Comparison of ENCODE assay signal across 9 cellular contexts in the genomic region with DNA sequence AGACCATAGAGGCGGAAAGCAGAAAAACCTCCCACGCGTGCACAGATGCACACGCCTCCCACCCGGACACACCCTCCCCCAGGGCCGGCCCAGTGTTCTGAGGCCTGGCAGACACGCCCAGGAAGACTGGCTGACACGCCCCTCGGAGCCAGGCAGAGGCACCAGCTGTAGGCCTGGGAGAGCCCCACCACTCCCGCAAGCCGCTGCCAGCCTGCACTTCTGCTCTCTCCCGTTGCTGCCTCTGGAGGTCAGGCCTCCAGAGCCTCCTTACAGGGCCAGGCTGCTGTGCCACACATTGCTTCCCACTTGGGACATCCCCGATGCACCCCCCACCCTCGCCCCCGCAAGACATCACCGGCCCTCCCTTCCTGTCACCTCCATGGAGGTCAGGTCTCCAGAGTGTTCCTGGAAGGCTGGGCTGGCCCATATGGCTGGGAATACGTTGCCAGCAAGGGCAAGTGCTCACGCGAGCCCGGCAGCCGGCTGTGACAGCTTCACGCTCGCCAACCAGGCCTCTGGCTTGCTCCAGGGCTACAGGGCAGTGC. TPM values are rescaled to one million over a fixed set of nuclear protein-coding genes. Genes with fewer than 3 reads are reported as not detected.
DNase-seq lines count a peak whose midpoint lies in the region; ATAC-seq and TF ChIP-seq lines count a peak whose summit lies in the region.
"Had no signal": no experiment of that assay in that cellular context is flagged by ENCODE, and none has a peak within 500 bp of the region (broad histone marks: within the 10 kb centered on the region; RNA-seq: fewer than 3 reads in every experiment).

No MANE protein-coding gene starts in this region.

- H3K4me3 ChIP-seq in fibroblast of mammary gland (ENCODE audit: control insufficient read depth, low read depth, low read length) = no peak overlapping the region
- no peak overlapping the region for H3K4me3 ChIP-seq in gastrocnemius medialis
- H3K4me3 ChIP-seq: HAP-1 had no signal

- peaks cover 10% of the 10 kb centered on the region for H3K4me1 Mint-ChIP-seq in activated CD8-positive, alpha-beta T cell treated with anti-CD3 and anti-CD28 coated beads for 36 hours (ENCODE audit: low read depth)

- H3K27ac Mint-ChIP-seq in activated CD8-positive, alpha-beta T cell treated with anti-CD3 and anti-CD28 coated beads for 36 hours = no peak overlapping the region

- CTCF ChIA-PET in activated CD8-positive, alpha-beta T cell treated with anti-CD3 and anti-CD28 coated beads for 36 hours (lab: Charles Lee) = interaction anchor here (0.7 kb wide), 1 partner anchor 17 kb away, joined by 3 read pairs; no protein-coding TSS in a partner anchor

- in situ Hi-C loops in gastrocnemius medialis (cut with MboI; ENCODE audit: low sequenced_read_pairs in 4 of 4) = no loop called here

- POLR2A ChIA-PET in activated CD8-positive, alpha-beta T cell treated with anti-CD3 and anti-CD28 coated beads for 36 hours (lab: Charles Lee) = no interaction called here

- peak overlapping the region; percentile 70 to 97 (median 78) for H3K27ac ChIP-seq in gastrocnemius medialis

- H3K27me3 Mint-ChIP-seq in activated CD8-positive, alpha-beta T cell treated with anti-CD3 and anti-CD28 coated beads for 36 hours = no peaks in the 10 kb centered on the region

- ATAC-seq in activated CD8-positive, alpha-beta T cell treated with anti-CD3 and anti-CD28 coated beads for 36 hours = peak; percentile 99
- ATAC-seq in gastrocnemius medialis (peak; percentile 23 to 57), HG03442 (IDR thresholded peaks at IDR 0.05; ENCODE audit: unreplicated experiment) (no peak)

- H3K9me3 Mint-ChIP-seq in activated CD8-positive, alpha-beta T cell treated with anti-CD3 and anti-CD28 coated beads for 36 hours = no peaks in the 10 kb centered on the region

- H3K4me3 Mint-ChIP-seq in activated CD8-positive, alpha-beta T cell treated with anti-CD3 and anti-CD28 coated beads for 36 hours = no peak overlapping the region

- H3K36me3 ChIP-seq in gastrocnemius medialis = no peaks in the 10 kb centered on the region
- H3K36me3 ChIP-seq: HAP-1 had no signal

- H3K27me3 ChIP-seq in gastrocnemius medialis = no peaks in the 10 kb centered on the region

- intact Hi-C loops in activated CD8-positive, alpha-beta T cell treated with anti-CD3 and anti-CD28 coated beads for 36 hours (cut with micrococcal nuclease) = no loop called here
- intact Hi-C loops in gastrocnemius medialis (cut with DNase I; ENCODE audit: low total_unique reads) = no loop called here

- H3K4me1 ChIP-seq in gastrocnemius medialis = peaks cover 56 to 76% of the 10 kb centered on the region in 2 donors
- H3K4me1 ChIP-seq: HAP-1 had no signal

- TF ChIP-seq CTCF in activated CD8-positive, alpha-beta T cell treated with anti-CD3 and anti-CD28 coated beads for 36 hours (IDR thresholded peaks at IDR 0.05) = no peak
- TF ChIP-seq CTCF in fibroblast of mammary gland (conservative IDR thresholded peaks at IDR 0.05; ENCODE audit: control insufficient read depth, insufficient read depth, low read depth, low read length) (no peak), gastrocnemius medialis (IDR thresholded peaks at IDR 0.05 in 4 of 5, conservative IDR thresholded peaks at IDR 0.05 in 1 of 5) (no peak)

- DNase-seq in DMS153 (lab: John Stamatoyannopoulos, UW) = peak; percentile 77
- DNase-seq in NCI-H510A treated with DMSO at 0.1 percent for 48 hours (lab: John Stamatoyannopoulos, UW) = peak; percentile 96
- peak; percentile 79 for DNase-seq in activated CD8-positive, alpha-beta T cell treated with anti-CD3 and anti-CD28 coated beads for 36 hours
- DNase-seq in fibroblast of mammary gland (ENCODE audit: low read depth) = peak; percentile 8
- DNase-seq in gastrocnemius medialis = peak; percentile 39 to 60
- DNase-seq in NCI-H2107 (lab: John Stamatoyannopoulos, UW) = no peak
- DNase-seq in inferior parietal cortex (ENCODE audit: extremely low spot score) = no peak

- H3K36me3 Mint-ChIP-seq in activated CD8-positive, alpha-beta T cell treated with anti-CD3 and anti-CD28 coated beads for 36 hours (ENCODE audit: low read depth) = no peaks in the 10 kb centered on the region

- H3K9me3 ChIP-seq in gastrocnemius medialis = no peaks in the 10 kb centered on the region
- H3K9me3 ChIP-seq: HAP-1 had no signal

- no peak for TF ChIP-seq POLR2A in gastrocnemius medialis (IDR thresholded peaks at IDR 0.05)

RNA-seq across cellular contexts. Expression of a gene that starts 40.4 kb away (rescaled TPM):
- total RNA-seq in activated CD8-positive, alpha-beta T cell treated with anti-CD3 and anti-CD28 coated beads for 36 hours = 1 to 10 TPM; 2.9 to 4.1 TPM
- total RNA-seq in gastrocnemius medialis = 100 to 1,000 TPM in 1 of 4 donors, 10 to 100 TPM in 3; 19.1 to 121 (median 80.6) TPM

Comparison
In these comparisons a context has a peak if more than half of its experiments do, and no peak if none do; other contexts are left out.
1. DNase-seq: peak in DMS153 (single experiment), NCI-H510A treated with DMSO at 0.1 percent for 48 hours (single experiment), activated CD8-positive, alpha-beta T cell treated with anti-CD3 and anti-CD28 coated beads for 36 hours (single experiment), fibroblast of mammary gland (single experiment) and gastrocnemius medialis (2 of 2); none in NCI-H2107 (single experiment) and inferior parietal cortex (single experiment).